ENCODE assay signal across 22 cellular contexts in genomic region chr10:2121315-2121714, GRCh38.
DNase-seq lines count a peak whose midpoint lies in the region; ATAC-seq and TF ChIP-seq lines count a peak whose summit lies in the region.
"Had no signal": no experiment of that assay in that cellular context is flagged by ENCODE, and none has a peak within 500 bp of the region (broad histone marks: within the 10 kb centered on the region; RNA-seq: fewer than 3 reads in every experiment).

No MANE protein-coding gene starts in this region.

- ATAC-seq in GM19324 (IDR thresholded peaks at IDR 0.05; ENCODE audit: low FRiP score, unreplicated experiment) (no peak), HG02571 (IDR thresholded peaks at IDR 0.05; ENCODE audit: unreplicated experiment) (no peak), HG03469 (IDR thresholded peaks at IDR 0.05; ENCODE audit: unreplicated experiment) (no peak)
- ATAC-seq: GM12878 had no signal

- H3K36me3 Mint-ChIP-seq in MCF 10A (ENCODE audit: insufficient read depth, unreplicated experiment) (peaks cover 13% of the 10 kb centered on the region), osteocyte (ENCODE audit: unreplicated experiment) (peaks cover under 1% of the 10 kb centered on the region)
- H3K36me3 Mint-ChIP-seq: CD14-positive monocyte; CD8-positive, alpha-beta memory T cell had no signal

- CTCF ChIA-PET in MCF 10A (lab: Yijun Ruan, JAX), result interaction anchor here (0.5 to 0.7 kb wide), 2 partner anchors 198 to 202 kb away, joined by 3 read pairs; no protein-coding TSS in a partner anchor

- no peak for DNase-seq in MCF 10A (ENCODE audit: unreplicated experiment)
- DNase-seq in breast epithelium (ENCODE audit: low spot score in 2 of 2), result no peak
- DNase-seq in esophagus muscularis mucosa (ENCODE audit: extremely low spot score), result peak; percentile 55
- no peak for DNase-seq in osteocyte (ENCODE audit: extremely low spot score, unreplicated experiment)
- DNase-seq: ACHN; AML-193; BE2C; CD4-positive, alpha-beta T cell; CD8-positive, alpha-beta memory T cell; DMS 273 treated with DMSO at 0.1 percent for 48 hours; DMS79; EL; GDM1; GOT3 had no signal

- BruUV-seq in MCF 10A (replicated peaks; lab: Mats Ljungman, UMichigan), result no TSS peak

- no peaks in the 10 kb centered on the region for H3K27me3 ChIP-seq in breast epithelium
- H3K27me3 ChIP-seq in esophagus muscularis mucosa, result peaks cover 0 to 5% (median 0%) of the 10 kb centered on the region in 4 donors
- H3K27me3 ChIP-seq: BE2C; BLaER1 treated with 17β-estradiol and CSF1 and Interleukin-3, amounts not matched to agents 10 nM and 100 nM had no signal

- H3K27ac Mint-ChIP-seq in MCF 10A (ENCODE audit: low read depth, unreplicated experiment) (peak overlapping the region; percentile 77), osteocyte (ENCODE audit: unreplicated experiment) (peak overlapping the region; percentile 12)
- H3K27ac Mint-ChIP-seq: CD14-positive monocyte; CD4-positive, alpha-beta T cell; CD8-positive, alpha-beta memory T cell had no signal

- H3K4me1 Mint-ChIP-seq in MCF 10A (ENCODE audit: insufficient read depth, unreplicated experiment) (peaks cover 50% of the 10 kb centered on the region), osteocyte (ENCODE audit: unreplicated experiment) (peaks cover 41% of the 10 kb centered on the region)
- H3K4me1 Mint-ChIP-seq: CD14-positive monocyte; CD8-positive, alpha-beta memory T cell had no signal

- H3K27ac ChIP-seq in breast epithelium (no peak overlapping the region), esophagus muscularis mucosa (replicated peaks in 1 of 4) (no peak overlapping the region)
- H3K27ac ChIP-seq: 22Rv1; BLaER1 treated with 17β-estradiol and CSF1 and Interleukin-3, amounts not matched to agents 10 nM and 100 nM had no signal

- 77% methylated on average over 1 of the region's 1 CpG for WGBS in esophagus muscularis mucosa

- POLR2A ChIA-PET in MCF 10A (lab: Yijun Ruan, JAX), result interaction anchor here (0.6 to 2.7 kb wide), 4 partner anchors 9 to 164 kb away, joined by 3 to 13 read pairs (median 4); no protein-coding TSS in a partner anchor

- peaks cover 3 to 16% of the 10 kb centered on the region in 2 donors for H3K9me3 ChIP-seq in breast epithelium
- H3K9me3 ChIP-seq in esophagus muscularis mucosa, result peaks cover 0 to 12% (median 4%) of the 10 kb centered on the region in 4 donors
- H3K9me3 ChIP-seq: BE2C, HAP-1 had no signal

- H3K9me3 Mint-ChIP-seq in MCF 10A (ENCODE audit: unreplicated experiment), result no peaks in the 10 kb centered on the region
- peaks cover 3% of the 10 kb centered on the region for H3K9me3 Mint-ChIP-seq in osteocyte (ENCODE audit: unreplicated experiment)
- H3K9me3 Mint-ChIP-seq: CD4-positive, alpha-beta T cell; CD8-positive, alpha-beta memory T cell had no signal

- H3K36me3 ChIP-seq in breast epithelium, result no peaks in the 10 kb centered on the region
- no peaks in the 10 kb centered on the region for H3K36me3 ChIP-seq in esophagus muscularis mucosa
- H3K36me3 ChIP-seq: BE2C; BLaER1 treated with 17β-estradiol and CSF1 and Interleukin-3, amounts not matched to agents 10 nM and 100 nM; HAP-1 had no signal

- H3K4me3 ChIP-seq in breast epithelium (no peak overlapping the region), esophagus muscularis mucosa (no peak overlapping the region)
- H3K4me3 ChIP-seq: BLaER1 treated with 17β-estradiol and CSF1 and Interleukin-3, amounts not matched to agents 10 nM and 100 nM; GM12878; HAP-1 had no signal

- TF ChIP-seq EP300 in esophagus muscularis mucosa (IDR thresholded peaks at IDR 0.05), result no peak

- H3K27me3 Mint-ChIP-seq in MCF 10A (ENCODE audit: insufficient read depth, unreplicated experiment) (no peaks in the 10 kb centered on the region), osteocyte (ENCODE audit: unreplicated experiment) (no peaks in the 10 kb centered on the region)
- H3K27me3 Mint-ChIP-seq: CD4-positive, alpha-beta T cell had no signal

- H3K4me3 Mint-ChIP-seq in MCF 10A (ENCODE audit: unreplicated experiment), result no peak overlapping the region
- H3K4me3 Mint-ChIP-seq in osteocyte (ENCODE audit: unreplicated experiment), result no peak overlapping the region
- H3K4me3 Mint-ChIP-seq: CD14-positive monocyte; CD4-positive, alpha-beta T cell; CD8-positive, alpha-beta memory T cell had no signal

- H3K4me1 ChIP-seq in breast epithelium (no peaks in the 10 kb centered on the region), esophagus muscularis mucosa (no peaks in the 10 kb centered on the region)
- H3K4me1 ChIP-seq: BE2C, HAP-1 had no signal

- intact Hi-C loops in MCF 10A (cut with micrococcal nuclease) (no loop called here), breast epithelium (cut with DNase I; ENCODE audit: low total_unique reads) (no loop called here), esophagus muscularis mucosa (cut with DNase I) (no loop called here)

- TF ChIP-seq POLR2A in breast epithelium (IDR thresholded peaks at IDR 0.05), result no peak
- TF ChIP-seq POLR2A in esophagus muscularis mucosa (IDR thresholded peaks at IDR 0.05; ENCODE audit: low read depth), result no peak

- TF ChIP-seq CTCF in MCF 10A (IDR thresholded peaks at IDR 0.05; ENCODE audit: unreplicated experiment) (no peak), breast epithelium (IDR thresholded peaks at IDR 0.05) (no peak), esophagus muscularis mucosa (IDR thresholded peaks at IDR 0.05) (no peak), osteocyte (IDR thresholded peaks at IDR 0.05) (no peak)
